8 cellular contexts compared by ENCODE assay signal in the genomic region with DNA sequence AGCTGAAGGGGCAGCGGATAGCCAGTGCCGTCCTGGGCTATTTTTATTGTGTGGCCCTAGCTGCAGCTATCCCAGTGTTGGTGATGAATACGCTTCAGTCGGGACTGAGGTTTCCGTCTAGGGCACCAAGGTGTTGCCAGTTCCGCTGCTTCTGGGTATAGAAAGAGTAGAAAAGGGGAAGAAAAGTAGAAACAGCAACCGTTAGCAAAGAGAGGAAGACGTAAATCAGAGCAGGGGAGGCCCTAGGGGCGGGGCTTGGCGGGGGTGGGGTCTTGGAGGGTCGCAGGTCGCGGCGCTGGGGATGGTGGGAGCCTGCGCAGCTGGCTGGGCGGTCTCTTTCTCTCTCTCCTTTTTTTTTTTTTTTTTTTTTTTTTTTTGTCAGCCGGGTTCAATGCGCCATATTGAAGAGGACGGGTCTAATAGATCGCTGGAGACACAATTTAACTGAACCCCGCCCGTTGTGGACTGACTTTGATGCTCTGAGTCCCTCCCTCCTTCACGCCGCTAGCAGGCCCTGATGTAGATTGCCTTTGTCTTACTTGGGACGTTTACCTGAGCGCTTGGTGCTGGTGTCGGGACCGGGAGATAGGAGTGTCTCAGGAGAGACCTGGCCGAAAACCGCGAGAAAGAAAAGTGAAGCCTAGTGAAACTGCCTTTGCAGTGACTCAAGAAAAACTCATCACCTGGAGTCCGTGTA. TPM values are rescaled to one million over a fixed set of nuclear protein-coding genes. Genes with fewer than 3 reads are reported as not detected.
A peak's percentile ranks its signal among the peaks of the same experiment; 100 is the strongest.
DNase-seq lines count a peak whose midpoint lies in the region; ATAC-seq and TF ChIP-seq lines count a peak whose summit lies in the region.

No MANE protein-coding gene starts in this region.

- POLR2A ChIA-PET in CD4-positive, alpha-beta memory T cell (lab: Charles Lee; ENCODE audit: partially characterized antibody), result interaction anchor here (0.6 to 2.9 kb wide), 6 partner anchors 10 to 1044 kb away, joined by 3 to 15 read pairs (median 3); no protein-coding TSS in a partner anchor
- POLR2A ChIA-PET in activated CD4-positive, alpha-beta T cell treated with anti-CD3 and anti-CD28 coated beads for 36 hours (lab: Charles Lee), result interaction anchor here (0.6 kb wide), 3 partner anchors 176 to 374 kb away, joined by 3 to 6 read pairs (median 4); no protein-coding TSS in a partner anchor

- peaks cover 46% of the 10 kb centered on the region for H3K4me1 ChIP-seq in CD4-positive, alpha-beta memory T cell (ENCODE audit: insufficient read depth, low read length)
- no peaks in the 10 kb centered on the region for H3K4me1 ChIP-seq in foreskin keratinocyte

- peaks cover 0 to 24% of the 10 kb centered on the region in 2 donors for H3K36me3 Mint-ChIP-seq in CD4-positive, alpha-beta memory T cell
- H3K36me3 Mint-ChIP-seq in activated CD4-positive, alpha-beta T cell treated with anti-CD3 and anti-CD28 coated beads for 36 hours (ENCODE audit: low read depth), result peaks cover 26% of the 10 kb centered on the region

- no peaks in the 10 kb centered on the region for H3K36me3 ChIP-seq in CD4-positive, alpha-beta memory T cell (ENCODE audit: insufficient read depth, low read length)

- H3K27me3 ChIP-seq in CD4-positive, alpha-beta memory T cell (ENCODE audit: insufficient read depth, low read length), result no peaks in the 10 kb centered on the region
- H3K27me3 ChIP-seq in foreskin keratinocyte, result no peaks in the 10 kb centered on the region

- peak overlapping the region in 2 of 8 donors; percentile 99 for H3K4me3 Mint-ChIP-seq in CD4-positive, alpha-beta memory T cell
- H3K4me3 Mint-ChIP-seq in activated CD4-positive, alpha-beta T cell treated with anti-CD3 and anti-CD28 coated beads for 36 hours, result peak overlapping the region; percentile 95

- H3K27ac ChIP-seq in CD4-positive, alpha-beta memory T cell (ENCODE audit: low read depth, low read length), result peak overlapping the region; percentile 86
- peak overlapping the region; percentile 96 for H3K27ac ChIP-seq in foreskin keratinocyte

- no peaks in the 10 kb centered on the region for H3K27me3 Mint-ChIP-seq in CD4-positive, alpha-beta memory T cell
- H3K27me3 Mint-ChIP-seq in activated CD4-positive, alpha-beta T cell treated with anti-CD3 and anti-CD28 coated beads for 36 hours, result no peaks in the 10 kb centered on the region

- no peaks in the 10 kb centered on the region for H3K9me3 Mint-ChIP-seq in CD4-positive, alpha-beta memory T cell
- no peaks in the 10 kb centered on the region for H3K9me3 Mint-ChIP-seq in activated CD4-positive, alpha-beta T cell treated with anti-CD3 and anti-CD28 coated beads for 36 hours (ENCODE audit: low read depth)

- ATAC-seq in HG02938 (IDR thresholded peaks at IDR 0.05; ENCODE audit: unreplicated experiment), result peak; percentile 49
- ATAC-seq in activated CD4-positive, alpha-beta T cell treated with anti-CD3 and anti-CD28 coated beads for 36 hours, result peak; percentile 79
- ATAC-seq in foreskin keratinocyte, result peak; percentile 61
- no peak for ATAC-seq in HG03378 (IDR thresholded peaks at IDR 0.05; ENCODE audit: unreplicated experiment)
- ATAC-seq in GM21526 (IDR thresholded peaks at IDR 0.05; ENCODE audit: low FRiP score, unreplicated experiment), result no peak
- ATAC-seq in GM21367 (IDR thresholded peaks at IDR 0.05; ENCODE audit: unreplicated experiment), result no peak

- peak in 1 of 5 donors; percentile 87 for DNase-seq in CD4-positive, alpha-beta memory T cell
- DNase-seq in activated CD4-positive, alpha-beta T cell treated with anti-CD3 and anti-CD28 coated beads for 36 hours, result peak; percentile 90
- peak in 1 of 2 donors; percentile 64 for DNase-seq in foreskin keratinocyte
- peak; percentile 74 for DNase-seq in stimulated activated CD4-positive, alpha-beta T cell treated with anti-CD3 and anti-CD28 coated beads, Interleukin-1b, Interleukin-23, amount 100 ng/mL, for 48 hours

- intact Hi-C loops in CD4-positive, alpha-beta memory T cell (cut with micrococcal nuclease), result loop anchor here (1.0 to 10.0 kb wide), 5 partner anchors 35 to 1043 kb away; partner anchors contain the start of genes DDX3Y and TMSB4Y
- intact Hi-C loops in activated CD4-positive, alpha-beta T cell treated with anti-CD3 and anti-CD28 coated beads for 36 hours (cut with DNase I, micrococcal nuclease), result loop anchor here (1.0 to 10.0 kb wide), 9 partner anchors 70 to 1683 kb away; partner anchors contain the start of gene TMSB4Y (in 1 of the 2)

- no peak for TF ChIP-seq CTCF in foreskin keratinocyte (conservative IDR thresholded peaks at IDR 0.05)

- peak overlapping the region in 2 of 7 donors; percentile 96 to 99 for H3K27ac Mint-ChIP-seq in CD4-positive, alpha-beta memory T cell
- H3K27ac Mint-ChIP-seq in activated CD4-positive, alpha-beta T cell treated with anti-CD3 and anti-CD28 coated beads for 36 hours, result peak overlapping the region; percentile 98

- H3K4me1 Mint-ChIP-seq in CD4-positive, alpha-beta memory T cell, result peaks cover 0 to 30% (median 6%) of the 10 kb centered on the region in 4 donors
- peaks cover 18% of the 10 kb centered on the region for H3K4me1 Mint-ChIP-seq in activated CD4-positive, alpha-beta T cell treated with anti-CD3 and anti-CD28 coated beads for 36 hours

- CTCF ChIA-PET in CD4-positive, alpha-beta memory T cell (lab: Charles Lee; ENCODE audit: partially characterized antibody), result no interaction called here
- CTCF ChIA-PET in activated CD4-positive, alpha-beta T cell treated with anti-CD3 and anti-CD28 coated beads for 36 hours (lab: Charles Lee), result no interaction called here

- peak overlapping the region; percentile 76 to 84 for H3K4me3 ChIP-seq in CD4-positive, alpha-beta memory T cell (ENCODE audit: low read length in 2 of 2)

- H3K9me3 ChIP-seq in CD4-positive, alpha-beta memory T cell (ENCODE audit: control insufficient read depth in 1 of 2, low read length in 2 of 2), result no peaks in the 10 kb centered on the region

RNA-seq across cellular contexts. Expression of gene USP9Y, which starts 38.9 kb away (rescaled TPM):
- total RNA-seq in CD4-positive, alpha-beta memory T cell, result 10 to 100 TPM; 56.3 to 58.9 TPM
- polyA plus RNA-seq in CD4-positive, alpha-beta memory T cell, result not detected
- total RNA-seq in activated CD4-positive, alpha-beta T cell treated with anti-CD3 and anti-CD28 coated beads for 36 hours, result 10 to 100 TPM; 15.0 to 17.6 TPM
- 26.7 and 29.2 TPM in 2 replicates for total RNA-seq in foreskin keratinocyte
- 9.6 and 9.7 TPM in 2 replicates for polyA plus RNA-seq in foreskin keratinocyte

Comparison
In these comparisons a context has a peak if more than half of its experiments do, and no peak if none do; other contexts are left out.
1. ATAC-seq: peak in HG02938 (single experiment), activated CD4-positive, alpha-beta T cell treated with anti-CD3 and anti-CD28 coated beads for 36 hours (single experiment) and foreskin keratinocyte (single experiment); none in HG03378 (single experiment), GM21526 (single experiment) and GM21367 (single experiment).